In the genomic region with DNA sequence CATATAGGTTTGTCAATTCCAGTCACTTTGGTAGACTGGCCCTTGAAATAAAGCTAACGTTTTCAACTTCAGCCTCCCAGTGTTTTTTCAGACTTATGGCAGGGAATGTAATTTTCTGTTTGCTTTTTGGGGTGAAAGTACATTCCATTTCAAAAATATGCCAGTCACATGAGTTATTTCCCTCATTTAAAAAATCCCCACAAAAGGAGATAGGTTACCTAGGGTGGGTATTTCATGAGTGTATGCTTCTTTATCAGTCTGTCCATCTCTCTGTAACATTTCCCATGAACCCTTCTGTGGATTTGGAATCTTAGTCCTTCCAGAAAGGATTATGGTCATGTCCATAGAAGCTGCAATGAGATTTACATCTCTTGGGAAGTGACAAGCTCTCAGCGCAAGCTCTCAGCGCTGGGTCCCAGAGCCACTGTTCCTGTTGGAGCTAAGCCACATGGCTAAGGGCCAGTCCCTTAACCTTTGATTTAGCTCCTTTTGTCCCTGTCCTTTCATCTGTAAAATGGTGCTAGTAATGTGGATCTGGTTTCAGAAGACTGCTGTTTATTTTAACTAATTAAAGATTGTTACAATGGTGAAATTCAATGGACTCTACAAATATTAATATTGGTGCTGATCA, we compare ENCODE assay signal across 10 cellular contexts.
DNase-seq lines count a peak whose midpoint lies in the region; TF ChIP-seq lines count a peak whose summit lies in the region.
"Had no signal": no experiment of that assay in that cellular context is flagged by ENCODE, and none has a peak within 500 bp of the region (broad histone marks: within the 10 kb centered on the region; RNA-seq: fewer than 3 reads in every experiment).

No MANE protein-coding gene starts in this region.

- no peak for TF ChIP-seq CTCF in adrenal gland (IDR thresholded peaks at IDR 0.05)

- H3K4me1 ChIP-seq in adrenal gland (replicated peaks in 1 of 2), result peaks cover 0 to 25% of the 10 kb centered on the region in 2 donors

- intact Hi-C loops in adrenal gland (cut with DNase I), result no loop called here

- no peak overlapping the region for H3K27ac ChIP-seq in adrenal gland
- H3K27ac ChIP-seq: foreskin keratinocyte had no signal

- H3K27me3 ChIP-seq in adrenal gland, result no peaks in the 10 kb centered on the region
- H3K27me3 ChIP-seq: foreskin keratinocyte had no signal

- no peaks in the 10 kb centered on the region for H3K9me3 ChIP-seq in adrenal gland (replicated peaks in 1 of 3)

- 18 to 44% (median 38%) methylated on average over 3 of the region's 3 CpGs for WGBS in adrenal gland, 4 donors

- TF ChIP-seq POLR2A in adrenal gland (IDR thresholded peaks at IDR 0.05), result no peak

- H3K4me3 ChIP-seq in adrenal gland, result no peak overlapping the region

- DNase-seq in DMS153 treated with DMSO at 0.1 percent for 48 hours (lab: John Stamatoyannopoulos, UW; ENCODE audit: unreplicated experiment) (peak; percentile 50), NCI-H1105 treated with DMSO at 0.1 percent for 48 hours (lab: John Stamatoyannopoulos, UW) (peak; percentile 90), adrenal gland (peak; percentile 22 to 71 (median 45)), lung microvascular endothelial cell (ENCODE audit: low read depth in 2 of 2) (peak; percentile 30 to 74), NCI-H526 (lab: John Stamatoyannopoulos, UW) (no peak), mesenteric fat pad (ENCODE audit: low spot score) (no peak), NCI-H2227 (lab: John Stamatoyannopoulos, UW; ENCODE audit: unreplicated experiment) (no peak), cerebellum (ENCODE audit: low spot score) (no peak)
- DNase-seq: foreskin keratinocyte, kidney glomerular epithelial cell had no signal

- H3K36me3 ChIP-seq in adrenal gland (replicated peaks in 1 of 2), result no peaks in the 10 kb centered on the region

Comparison
In these comparisons a context has a peak if more than half of its experiments do, and no peak if none do; other contexts are left out.
1. DNase-seq: peak in DMS153 treated with DMSO at 0.1 percent for 48 hours (single experiment), NCI-H1105 treated with DMSO at 0.1 percent for 48 hours (single experiment), adrenal gland (7 of 7) and lung microvascular endothelial cell (2 of 2); none in NCI-H526 (0 of 2), mesenteric fat pad (single experiment), NCI-H2227 (single experiment) and cerebellum (single experiment).